In genomic region chr9:107489687-107490605, GRCh38 we compare ENCODE assay signal across 8 cellular contexts. TPM values are rescaled to one million over a fixed set of nuclear protein-coding genes. Genes with fewer than 3 reads are reported as not detected.
DNase-seq lines count a peak whose midpoint lies in the region; ATAC-seq and TF ChIP-seq lines count a peak whose summit lies in the region.

TSS of gene KLF4 (minus strand) at chr9:107489769. CDS start at chr9:107489172, 597 bp downstream.

- H3K4me1 Mint-ChIP-seq in activated CD4-positive, alpha-beta memory T cell treated with anti-CD3 and anti-CD28 coated beads for 36 hours (ENCODE audit: low read depth) = peaks cover 17% of the 10 kb centered on the region

- in situ Hi-C loops in ACHN (cut with HindIII; ENCODE audit: low pct_ligation_motif_present, low pct_unique_long_range_greater_than_20kb, low sequenced_read_pairs) = no loop called here

- intact Hi-C loops in activated CD4-positive, alpha-beta memory T cell treated with anti-CD3 and anti-CD28 coated beads for 36 hours (cut with micrococcal nuclease) = loop anchor here (5.0 kb wide), 1 partner anchor 248 kb away; no protein-coding TSS in a partner anchor
- intact Hi-C loops in lower lobe of right lung (cut with DNase I) = no loop called here

- no peak for TF ChIP-seq CTCF in lower lobe of right lung (IDR thresholded peaks at IDR 0.05)

- H3K27me3 Mint-ChIP-seq in activated CD4-positive, alpha-beta memory T cell treated with anti-CD3 and anti-CD28 coated beads for 36 hours = peaks cover 62% of the 10 kb centered on the region

- H3K27ac Mint-ChIP-seq in activated CD4-positive, alpha-beta memory T cell treated with anti-CD3 and anti-CD28 coated beads for 36 hours = no peak within 1 kb of the TSS

- H3K36me3 ChIP-seq in lower lobe of right lung = peaks cover 22% of the 10 kb centered on the region

- H3K27me3 ChIP-seq in lower lobe of right lung (ENCODE audit: low read depth) = peaks cover 10% of the 10 kb centered on the region

- peaks cover 28% of the 10 kb centered on the region for H3K4me1 ChIP-seq in lower lobe of right lung

- DNase-seq in ACHN = peak; percentile 85
- DNase-seq in NCI-H510A treated with DMSO at 0.1 percent for 48 hours (lab: John Stamatoyannopoulos, UW) = peak; percentile 80
- DNase-seq in activated CD4-positive, alpha-beta memory T cell treated with anti-CD3 and anti-CD28 coated beads for 36 hours = peak; percentile 84
- peak; percentile 18 for DNase-seq in effector CD4-positive, alpha-beta T cell
- DNase-seq in lower lobe of right lung = peak; percentile 94
- peak; percentile 53 for DNase-seq in stimulated activated CD4-positive, alpha-beta T cell treated with anti-CD3 and anti-CD28 coated beads, Interleukin-4, amount 100 ng/mL, for 1 hour

- H3K9me3 ChIP-seq in lower lobe of right lung = no peaks in the 10 kb centered on the region

- peak within 1 kb of the TSS; percentile 67 for H3K4me3 ChIP-seq in lower lobe of right lung

- ATAC-seq in GM19025 (IDR thresholded peaks at IDR 0.05; ENCODE audit: low read depth, unreplicated experiment) = peak; percentile 67
- peak; percentile 78 for ATAC-seq in HG03280 (IDR thresholded peaks at IDR 0.05; ENCODE audit: unreplicated experiment)
- ATAC-seq in lower lobe of right lung = peak; percentile 88 to 89

- peak within 1 kb of the TSS; percentile 51 for H3K4me3 Mint-ChIP-seq in activated CD4-positive, alpha-beta memory T cell treated with anti-CD3 and anti-CD28 coated beads for 36 hours

- POLR2A ChIA-PET in activated CD4-positive, alpha-beta memory T cell treated with anti-CD3 and anti-CD28 coated beads for 36 hours (lab: Charles Lee) = no interaction called here

- H3K27ac ChIP-seq in lower lobe of right lung = peak within 1 kb of the TSS; percentile 92

- no peaks in the 10 kb centered on the region for H3K36me3 Mint-ChIP-seq in activated CD4-positive, alpha-beta memory T cell treated with anti-CD3 and anti-CD28 coated beads for 36 hours

- CTCF ChIA-PET in activated CD4-positive, alpha-beta memory T cell treated with anti-CD3 and anti-CD28 coated beads for 36 hours (lab: Charles Lee) = no interaction called here

- H3K9me3 Mint-ChIP-seq in activated CD4-positive, alpha-beta memory T cell treated with anti-CD3 and anti-CD28 coated beads for 36 hours = no peaks in the 10 kb centered on the region

RNA-seq across cellular contexts. Expression of gene KLF4, which starts in this region (rescaled TPM):
- total RNA-seq in activated CD4-positive, alpha-beta memory T cell treated with anti-CD3 and anti-CD28 coated beads for 36 hours = 1 to 10 TPM in 1 of 2 experiments, under 1 TPM in 1; 0.75 to 1.3 TPM
- 107 TPM for total RNA-seq in lower lobe of right lung

Comparison
In these comparisons a context has a peak if more than half of its experiments do, and no peak if none do; other contexts are left out.
1. Peak in every context shown above with its lines: DNase-seq, ATAC-seq, H3K4me3 ChIP-seq and H3K27ac ChIP-seq.
2. RNA of gene KLF4 (total RNA-seq): 107 TPM in lower lobe of right lung (single experiment); 0.75 to 1.3 TPM in activated CD4-positive, alpha-beta memory T cell treated with anti-CD3 and anti-CD28 coated beads for 36 hours; every median in the first group is over 10 times any median in the second.
3. DNase-seq: peak in every context shown above with its lines; median percentile 94 in lower lobe of right lung; 85 in ACHN; 84 in activated CD4-positive, alpha-beta memory T cell treated with anti-CD3 and anti-CD28 coated beads for 36 hours; 80 in NCI-H510A treated with DMSO at 0.1 percent for 48 hours; 53 in stimulated activated CD4-positive, alpha-beta T cell treated with anti-CD3 and anti-CD28 coated beads, Interleukin-4, amount 100 ng/mL, for 1 hour; 18 in effector CD4-positive, alpha-beta T cell.